Comparison of ENCODE assay signal across 8 cellular contexts in genomic region chr15:43746903-43747309, GRCh38. TPM values are rescaled to one million over a fixed set of nuclear protein-coding genes. Genes with fewer than 3 reads are reported as not detected.
DNase-seq lines count a peak whose midpoint lies in the region; ATAC-seq and TF ChIP-seq lines count a peak whose summit lies in the region.
"Not testable (repeated sequence)": the region's sequence is repeated elsewhere in the genome, so short reads cannot be mapped to it uniquely, and the experiment has no call there.

No MANE protein-coding gene starts in this region.

- peaks cover 15 to 54% (median 37%) of the 10 kb centered on the region in 4 donors for H3K4me1 Mint-ChIP-seq in CD4-positive, CD25-positive, alpha-beta regulatory T cell
- H3K4me1 Mint-ChIP-seq in activated naive CD4-positive, alpha-beta T cell treated with anti-CD3 and anti-CD28 coated beads for 36 hours (ENCODE audit: low read depth): peaks cover 40% of the 10 kb centered on the region

- peak overlapping the region; percentile 88 for H3K4me3 ChIP-seq in CD4-positive, CD25-positive, alpha-beta regulatory T cell (ENCODE audit: low read depth, low read length)
- H3K4me3 ChIP-seq in HUES64 (ENCODE audit: low read length) (peak overlapping the region; percentile 83), esophagus (ENCODE audit: low read depth in 1 of 2, low read length in 2 of 2) (peak overlapping the region; percentile 88 to 92), lower leg skin (ENCODE audit: low read depth, poor library complexity, severe bottlenecking) (peak overlapping the region; percentile 80), smooth muscle cell (peak overlapping the region; percentile 93)

- peaks cover 55% of the 10 kb centered on the region for H3K79me2 ChIP-seq in smooth muscle cell (ENCODE audit: low read depth)

- H3K27ac ChIP-seq in CD4-positive, CD25-positive, alpha-beta regulatory T cell (ENCODE audit: insufficient read depth, low read length, poor library complexity, severe bottlenecking): peak overlapping the region; percentile 86
- H3K27ac ChIP-seq in HUES64 (ENCODE audit: low read depth, low read length) (peak overlapping the region; percentile 96), esophagus (ENCODE audit: low read depth in 2 of 2, low read length in 1 of 2) (peak overlapping the region; percentile 95 to 98), smooth muscle cell (ENCODE audit: low read depth) (peak overlapping the region; percentile 95)

- TF ChIP-seq CTCF in lower leg skin (IDR thresholded peaks at IDR 0.05); smooth muscle cell (IDR thresholded peaks at IDR 0.05; ENCODE audit: borderline replicate concordance, insufficient read depth, poor library complexity, severe bottlenecking): not testable (repeated sequence)

- H4K20me1 ChIP-seq in smooth muscle cell (ENCODE audit: low read depth): peaks cover 51% of the 10 kb centered on the region

- H3K36me3 Mint-ChIP-seq in CD4-positive, CD25-positive, alpha-beta regulatory T cell: not testable (repeated sequence)
- H3K36me3 Mint-ChIP-seq in activated naive CD4-positive, alpha-beta T cell treated with anti-CD3 and anti-CD28 coated beads for 36 hours (ENCODE audit: low read depth): peaks cover 17% of the 10 kb centered on the region

- H3K9me3 Mint-ChIP-seq in CD4-positive, CD25-positive, alpha-beta regulatory T cell; activated naive CD4-positive, alpha-beta T cell treated with anti-CD3 and anti-CD28 coated beads for 36 hours: not testable (repeated sequence)

- intact Hi-C loops in activated naive CD4-positive, alpha-beta T cell treated with anti-CD3 and anti-CD28 coated beads for 36 hours (cut with micrococcal nuclease): loop anchor here (5.0 kb wide), 1 partner anchor 1555 kb away; no protein-coding TSS in a partner anchor
- intact Hi-C loops in lower leg skin (cut with DNase I; ENCODE audit: low total_unique reads): not testable (repeated sequence)

- H3K27ac Mint-ChIP-seq in CD4-positive, CD25-positive, alpha-beta regulatory T cell: peak overlapping the region; percentile 93 to 96 (median 94)
- peak overlapping the region; percentile 91 for H3K27ac Mint-ChIP-seq in activated naive CD4-positive, alpha-beta T cell treated with anti-CD3 and anti-CD28 coated beads for 36 hours

- not testable (repeated sequence) for H3F3A ChIP-seq in smooth muscle cell (ENCODE audit: low read depth)

- not testable (repeated sequence) for H2AFZ ChIP-seq in smooth muscle cell (ENCODE audit: low read depth)

- TF ChIP-seq POLR2A in lower leg skin (IDR thresholded peaks at IDR 0.05): not testable (repeated sequence)

- H3K9me3 ChIP-seq in CD4-positive, CD25-positive, alpha-beta regulatory T cell (ENCODE audit: control insufficient read depth in 2 of 2, low read length in 2 of 2); HUES64 (ENCODE audit: insufficient read depth, low read depth, low read length); esophagus (ENCODE audit: control insufficient read depth in 2 of 2, insufficient read depth in 1 of 2, low read depth in 1 of 2, low read length in 1 of 2); smooth muscle cell (replicated peaks; ENCODE audit: low read depth): not testable (repeated sequence)

- peak overlapping the region; percentile 98 for H3K4me2 ChIP-seq in smooth muscle cell

- not testable (repeated sequence) for H3K27me3 Mint-ChIP-seq in CD4-positive, CD25-positive, alpha-beta regulatory T cell; activated naive CD4-positive, alpha-beta T cell treated with anti-CD3 and anti-CD28 coated beads for 36 hours (ENCODE audit: low read depth)

- peaks cover 46% of the 10 kb centered on the region for H3K4me1 ChIP-seq in CD4-positive, CD25-positive, alpha-beta regulatory T cell (ENCODE audit: control insufficient read depth, insufficient read depth, low read length, poor library complexity, severe bottlenecking)
- not testable (repeated sequence) for H3K4me1 ChIP-seq in HUES64 (ENCODE audit: insufficient read depth, low read length); esophagus (ENCODE audit: control insufficient read depth in 2 of 2, insufficient read depth in 2 of 2, low read length in 1 of 2)
- peaks cover 21% of the 10 kb centered on the region for H3K4me1 ChIP-seq in smooth muscle cell (ENCODE audit: low read depth)

- not testable (repeated sequence) for H3K27me3 ChIP-seq in CD4-positive, CD25-positive, alpha-beta regulatory T cell (ENCODE audit: control insufficient read depth, insufficient read depth, low read length); HUES64 (ENCODE audit: insufficient read depth, low read length); esophagus (ENCODE audit: control insufficient read depth in 1 of 2, insufficient read depth in 2 of 2, low read length in 2 of 2); smooth muscle cell (ENCODE audit: low read depth)

- peak in 1 of 3 donors; percentile 44 for DNase-seq in CD4-positive, CD25-positive, alpha-beta regulatory T cell
- peak; percentile 86 for DNase-seq in OCI-M1 (lab: John Stamatoyannopoulos, UW)
- DNase-seq in activated naive CD4-positive, alpha-beta T cell treated with anti-CD3 and anti-CD28 coated beads for 36 hours: peak; percentile 42
- DNase-seq in lower leg skin (ENCODE audit: low spot score in 2 of 2); smooth muscle cell (lab: John Stamatoyannopoulos, UW; ENCODE audit: unreplicated experiment): not testable (repeated sequence)

- not testable (repeated sequence) for H3K36me3 ChIP-seq in CD4-positive, CD25-positive, alpha-beta regulatory T cell (ENCODE audit: control insufficient read depth, insufficient read depth, low read length); esophagus (ENCODE audit: control insufficient read depth in 2 of 2, insufficient read depth in 2 of 2, low read length in 1 of 2); smooth muscle cell (ENCODE audit: low read depth)
- peaks cover 18% of the 10 kb centered on the region for H3K36me3 ChIP-seq in HUES64 (ENCODE audit: insufficient read depth, low read length)

- H3K4me3 Mint-ChIP-seq in CD4-positive, CD25-positive, alpha-beta regulatory T cell: peak overlapping the region; percentile 90 to 99 (median 96)
- peak overlapping the region; percentile 88 for H3K4me3 Mint-ChIP-seq in activated naive CD4-positive, alpha-beta T cell treated with anti-CD3 and anti-CD28 coated beads for 36 hours

- WGBS in HUES64: 1% methylated on average over 12 of the region's 12 CpGs
- WGBS in esophagus, 2 donors: 0 to 1% methylated on average over 12 of the region's 12 CpGs
- 2% methylated on average over 12 of the region's 12 CpGs for WGBS in lower leg skin, 2 donors
- 3% methylated on average over 12 of the region's 12 CpGs for WGBS in smooth muscle cell (ENCODE audit: low lambda C conversion rate)

- H3K9ac ChIP-seq in HUES64 (ENCODE audit: low read depth, low read length) (peak overlapping the region; percentile 94), smooth muscle cell (ENCODE audit: low read depth) (peak overlapping the region; percentile 97)

- CTCF ChIA-PET in activated naive CD4-positive, alpha-beta T cell treated with anti-CD3 and anti-CD28 coated beads for 36 hours (lab: Charles Lee): not testable (repeated sequence)

- peak; percentile 44 to 50 for ATAC-seq in CD4-positive, CD25-positive, alpha-beta regulatory T cell (ENCODE audit: low read depth in 2 of 2)
- ATAC-seq in GM21528 (IDR thresholded peaks at IDR 0.05; ENCODE audit: low FRiP score, unreplicated experiment): peak; percentile 5

RNA-seq across cellular contexts. Expression of gene PDIA3, which starts 0.7 kb away (rescaled TPM):
- 156 TPM for total RNA-seq in CD4-positive, CD25-positive, alpha-beta regulatory T cell
- polyA plus RNA-seq in CD4-positive, CD25-positive, alpha-beta regulatory T cell: 100 to 1,000 TPM; 204 to 305 (median 256) TPM
- polyA plus RNA-seq in HUES64 (2013, experiment 1 of 2): 398 TPM
- polyA plus RNA-seq in HUES64 (2013, experiment 2 of 2): 402 TPM
- 100 to 1,000 TPM; 196 to 199 TPM for total RNA-seq in activated naive CD4-positive, alpha-beta T cell treated with anti-CD3 and anti-CD28 coated beads for 36 hours
- polyA plus RNA-seq in esophagus (100 to 1,000 TPM in 1 of 2 donors, 10 to 100 TPM in 1; 90.6 to 140 TPM), smooth muscle cell (907 and 1,212 TPM in 2 replicates)
- total RNA-seq in lower leg skin (100 to 1,000 TPM in 2 of 4 donors, 10 to 100 TPM in 2; 68.0 to 107 (median 96.3) TPM), smooth muscle cell (309 and 390 TPM in 2 replicates)

RNA-seq across cellular contexts. Expression of gene ELL3, which starts 29.9 kb away (rescaled TPM):
- total RNA-seq in CD4-positive, CD25-positive, alpha-beta regulatory T cell: 0.99 TPM
- 1 to 10 TPM in 2 of 4 donors, under 1 TPM in 1, not detected in 1; 0.23 to 2.2 (median 1.8) TPM for polyA plus RNA-seq in CD4-positive, CD25-positive, alpha-beta regulatory T cell
- 2.4 TPM for polyA plus RNA-seq in HUES64 (2013, experiment 1 of 2)
- polyA plus RNA-seq in HUES64 (2013, experiment 2 of 2): 2.9 TPM
- 1 to 10 TPM; 1.0 to 1.2 TPM for total RNA-seq in activated naive CD4-positive, alpha-beta T cell treated with anti-CD3 and anti-CD28 coated beads for 36 hours
- polyA plus RNA-seq in esophagus (10 to 100 TPM; 14.5 to 15.5 TPM), smooth muscle cell (0.25 and 3.2 TPM in 2 replicates)
- total RNA-seq in lower leg skin (10 to 100 TPM; 55.4 to 68.7 (median 59.1) TPM), smooth muscle cell (1.1 and 3.7 TPM in 2 replicates)

RNA-seq across cellular contexts. Expression of gene SERF2, which starts 45.2 kb away (rescaled TPM):
- total RNA-seq in CD4-positive, CD25-positive, alpha-beta regulatory T cell: 400 TPM
- 1,000 to 10,000 TPM; 1,866 to 2,414 (median 2,080) TPM for polyA plus RNA-seq in CD4-positive, CD25-positive, alpha-beta regulatory T cell
- polyA plus RNA-seq in HUES64 (2013, experiment 1 of 2): 576 TPM
- 606 TPM for polyA plus RNA-seq in HUES64 (2013, experiment 2 of 2)
- total RNA-seq in activated naive CD4-positive, alpha-beta T cell treated with anti-CD3 and anti-CD28 coated beads for 36 hours: 100 to 1,000 TPM; 781 to 808 TPM
- polyA plus RNA-seq in esophagus (1,000 to 10,000 TPM; 1,288 to 2,170 TPM), smooth muscle cell (2,168 and 2,420 TPM in 2 replicates)
- total RNA-seq in lower leg skin (100 to 1,000 TPM; 486 to 741 (median 626) TPM), smooth muscle cell (1,247 and 1,277 TPM in 2 replicates)

RNA-seq across cellular contexts. Expression of gene SERINC4, which starts 53.1 kb away (rescaled TPM):
- not detected for total RNA-seq in CD4-positive, CD25-positive, alpha-beta regulatory T cell
- polyA plus RNA-seq in CD4-positive, CD25-positive, alpha-beta regulatory T cell: 1 to 10 TPM; 1.2 to 2.8 (median 2.3) TPM
- not detected for polyA plus RNA-seq in HUES64 (2013, experiment 1 of 2)
- not detected for polyA plus RNA-seq in HUES64 (2013, experiment 2 of 2)
- total RNA-seq in activated naive CD4-positive, alpha-beta T cell treated with anti-CD3 and anti-CD28 coated beads for 36 hours: under 1 TPM; 0.14 to 0.15 TPM
- polyA plus RNA-seq in esophagus: under 1 TPM; 0.18 to 0.24 TPM
- not detected for total RNA-seq in lower leg skin
- total RNA-seq in smooth muscle cell: not detected in 2 replicates
- 0.17 TPM in 1 of 2 replicates, not detected in the other for polyA plus RNA-seq in smooth muscle cell

RNA-seq across cellular contexts. Expression of gene CKMT1A, which starts 53.2 kb away (rescaled TPM):
- not detected for total RNA-seq in CD4-positive, CD25-positive, alpha-beta regulatory T cell
- not detected for polyA plus RNA-seq in CD4-positive, CD25-positive, alpha-beta regulatory T cell
- 13.9 TPM for polyA plus RNA-seq in HUES64 (2013, experiment 1 of 2)
- 16.2 TPM for polyA plus RNA-seq in HUES64 (2013, experiment 2 of 2)
- total RNA-seq in activated naive CD4-positive, alpha-beta T cell treated with anti-CD3 and anti-CD28 coated beads for 36 hours: under 1 TPM; 0.35 to 0.41 TPM
- 10 to 100 TPM; 52.5 to 90.6 TPM for polyA plus RNA-seq in esophagus
- total RNA-seq in lower leg skin: 10 to 100 TPM; 22.2 to 36.8 (median 34.7) TPM
- total RNA-seq in smooth muscle cell: 0.40 TPM in 1 of 2 replicates, not detected in the other
- 0.66 TPM in 1 of 2 replicates, not detected in the other for polyA plus RNA-seq in smooth muscle cell

Comparison
In these comparisons a context has a peak if more than half of its experiments do, and no peak if none do; other contexts are left out.
1. RNA of gene ELL3, which starts 29.9 kb away (total RNA-seq): 55.4 to 68.7 TPM in lower leg skin; 1.0 to 1.2 TPM in activated naive CD4-positive, alpha-beta T cell treated with anti-CD3 and anti-CD28 coated beads for 36 hours, 1.1 to 3.7 TPM in smooth muscle cell and 0.99 TPM in CD4-positive, CD25-positive, alpha-beta regulatory T cell (single experiment); every median in the first group is over 10 times any median in the second.
2. Peak in every context shown above with its lines, with median percentiles within 50 percentile points of each other: H3K27ac ChIP-seq and H3K4me3 ChIP-seq.